In genomic region chrX:13064599-13065143, GRCh38 we compare ENCODE assay signal across 13 cellular contexts. TPM values are rescaled to one million over a fixed set of nuclear protein-coding genes. Genes with fewer than 3 reads are reported as not detected.
DNase-seq lines count a peak whose midpoint lies in the region; ATAC-seq and TF ChIP-seq lines count a peak whose summit lies in the region.
"Had no signal": no experiment of that assay in that cellular context is flagged by ENCODE, and none has a peak within 500 bp of the region (broad histone marks: within the 10 kb centered on the region; RNA-seq: fewer than 3 reads in every experiment).

No MANE protein-coding gene starts in this region.

- H3K4me1 ChIP-seq in adipocyte (ENCODE audit: control insufficient read depth, insufficient read depth, low read length) (peaks cover 7% of the 10 kb centered on the region), hepatocyte (ENCODE audit: insufficient read depth) (no peaks in the 10 kb centered on the region), upper lobe of left lung (peaks cover 0 to 8% (median 3%) of the 10 kb centered on the region in 4 donors)

- H3K36me3 ChIP-seq in adipocyte (ENCODE audit: control insufficient read depth, insufficient read depth, low read length, severe bottlenecking) (no peaks in the 10 kb centered on the region), hepatocyte (replicated peaks; ENCODE audit: insufficient read depth, low read depth) (no peaks in the 10 kb centered on the region), upper lobe of left lung (no peaks in the 10 kb centered on the region), WERI-Rb-1 (no peaks in the 10 kb centered on the region)

- H4K20me1 ChIP-seq in hepatocyte (ENCODE audit: insufficient read depth, poor library complexity, severe bottlenecking): no peaks in the 10 kb centered on the region

- no peaks in the 10 kb centered on the region for H3K9me2 ChIP-seq in hepatocyte (replicated peaks; ENCODE audit: insufficient read depth)

- no peak for DNase-seq in activated naive CD4-positive, alpha-beta T cell treated with anti-CD3 and anti-CD28 coated beads, Interleukin-2, amount 50 U/mL, for 72 hours (ENCODE audit: low spot score in 2 of 2)
- DNase-seq in activated naive CD4-positive, alpha-beta T cell treated with Interleukin-2 at 50 U/mL for 16 hours: no peak
- DNase-seq in adipocyte (ENCODE audit: low read depth): peak; percentile 80
- DNase-seq in hepatocyte (ENCODE audit: low spot score): peak; percentile 24
- DNase-seq in upper lobe of left lung: no peak
- no peak for DNase-seq in GOT3 (lab: John Stamatoyannopoulos, UW)
- no peak for DNase-seq in WERI-Rb-1
- DNase-seq: activated CD4-positive, alpha-beta T cell treated with anti-CD3 and anti-CD28 coated beads, Interleukin-2, amount 10 ng/mL, durations not matched to agents 7 days and 5 days; AML-193; amniotic stem cell; MM.1S; NCI-H82 had no signal

- no peak for TF ChIP-seq CTCF in hepatocyte (IDR thresholded peaks at IDR 0.05; ENCODE audit: poor library complexity)
- TF ChIP-seq CTCF in upper lobe of left lung (IDR thresholded peaks at IDR 0.05): no peak
- TF ChIP-seq CTCF in WERI-Rb-1 (IDR thresholded peaks at IDR 0.05; ENCODE audit: low read depth, low read length): no peak

- H3K4me2 ChIP-seq in hepatocyte: no peak overlapping the region

- WGBS in hepatocyte (ENCODE audit: low lambda C conversion rate, missing lambda C conversion rate): 47% methylated on average over 2 of the region's 2 CpGs
- 47 to 73% methylated on average over 2 of the region's 2 CpGs for WGBS in upper lobe of left lung, 2 donors

- H3K9me3 Mint-ChIP-seq in activated naive CD4-positive, alpha-beta T cell treated with anti-CD3 and anti-CD28 coated beads, Interleukin-2, amount 50 U/mL, for 72 hours: peaks cover 4 to 17% of the 10 kb centered on the region in 2 donors

- no peaks in the 10 kb centered on the region for H3K27me3 ChIP-seq in adipocyte (replicated peaks; ENCODE audit: control insufficient read depth, insufficient read depth, low read length)
- no peaks in the 10 kb centered on the region for H3K27me3 ChIP-seq in hepatocyte
- no peaks in the 10 kb centered on the region for H3K27me3 ChIP-seq in upper lobe of left lung
- no peaks in the 10 kb centered on the region for H3K27me3 ChIP-seq in WERI-Rb-1 (ENCODE audit: insufficient read depth, low read depth, severe bottlenecking)

- H3K27ac ChIP-seq in hepatocyte: peak overlapping the region; percentile 77
- H3K27ac ChIP-seq in upper lobe of left lung: peak overlapping the region in 2 of 4 donors; percentile 6 to 11
- no peak overlapping the region for H3K27ac ChIP-seq in WERI-Rb-1

- no peak for TF ChIP-seq EP300 in upper lobe of left lung (IDR thresholded peaks at IDR 0.05)

- H3K4me3 ChIP-seq in adipocyte (ENCODE audit: low read length) (no peak overlapping the region), hepatocyte (no peak overlapping the region), upper lobe of left lung (no peak overlapping the region), WERI-Rb-1 (ENCODE audit: low read depth, low read length) (no peak overlapping the region)

- H2AFZ ChIP-seq in hepatocyte: no peak overlapping the region

- no peaks in the 10 kb centered on the region for H3K79me2 ChIP-seq in hepatocyte

- no peak overlapping the region for H3K9ac ChIP-seq in adipocyte (ENCODE audit: low read length)

- no peak for TF ChIP-seq POLR2A in upper lobe of left lung (IDR thresholded peaks at IDR 0.05)

- ATAC-seq in activated naive CD4-positive, alpha-beta T cell treated with anti-CD3 and anti-CD28 coated beads, Interleukin-2, amount 50 U/mL, for 72 hours: peak; percentile 61 to 83
- ATAC-seq in upper lobe of left lung (ENCODE audit: low FRiP score in 2 of 2) (peak; percentile 43 to 44), GM18861 (IDR thresholded peaks at IDR 0.05; ENCODE audit: unreplicated experiment) (no peak)

- no peak overlapping the region for H3K27ac Mint-ChIP-seq in activated naive CD4-positive, alpha-beta T cell treated with anti-CD3 and anti-CD28 coated beads, Interleukin-2, amount 50 U/mL, for 72 hours
- H3K27ac Mint-ChIP-seq: activated CD4-positive, alpha-beta T cell treated with anti-CD3 and anti-CD28 coated beads, Interleukin-2, amount 10 ng/mL, durations not matched to agents 7 days and 5 days had no signal

- H3K36me3 Mint-ChIP-seq in activated naive CD4-positive, alpha-beta T cell treated with anti-CD3 and anti-CD28 coated beads, Interleukin-2, amount 50 U/mL, for 72 hours: peaks cover 24 to 61% of the 10 kb centered on the region in 2 donors

- H3K9me3 ChIP-seq in adipocyte (ENCODE audit: control insufficient read depth, low read length) (peaks cover 7% of the 10 kb centered on the region), hepatocyte (ENCODE audit: low read depth) (no peaks in the 10 kb centered on the region), upper lobe of left lung (peaks cover 0 to 25% (median 0%) of the 10 kb centered on the region in 4 donors), WERI-Rb-1 (ENCODE audit: severe bottlenecking) (peaks cover 12% of the 10 kb centered on the region)

RNA-seq across cellular contexts. Expression of gene FAM9C, which starts 20.3 kb away (rescaled TPM):
- total RNA-seq in activated naive CD4-positive, alpha-beta T cell treated with anti-CD3 and anti-CD28 coated beads, Interleukin-2, amount 50 U/mL, for 72 hours: under 1 TPM in 1 of 2 donors, not detected in 1; 0.41 TPM
- total RNA-seq in hepatocyte (not detected in 2 replicates), upper lobe of left lung (under 1 TPM in 1 of 6 donors, not detected in 5; 0.20 TPM)
- not detected in 2 replicates for polyA plus RNA-seq in hepatocyte
- total RNA-seq: activated CD4-positive, alpha-beta T cell treated with anti-CD3 and anti-CD28 coated beads, Interleukin-2, amount 10 ng/mL, durations not matched to agents 7 days and 5 days had no signal

Comparison
In these comparisons a context has a peak if more than half of its experiments do, and no peak if none do; other contexts are left out.
1. DNase-seq: peak in adipocyte (single experiment) and hepatocyte (single experiment); none in activated naive CD4-positive, alpha-beta T cell treated with anti-CD3 and anti-CD28 coated beads, Interleukin-2, amount 50 U/mL, for 72 hours (0 of 2), activated naive CD4-positive, alpha-beta T cell treated with Interleukin-2 at 50 U/mL for 16 hours (single experiment), upper lobe of left lung (0 of 2), GOT3 (single experiment) and WERI-Rb-1 (single experiment).